8 cellular contexts compared by ENCODE assay signal in genomic region chr16:53433509-53433908, GRCh38. TPM values are rescaled to one million over a fixed set of nuclear protein-coding genes. Genes with fewer than 3 reads are reported as not detected.
A peak's percentile ranks its signal among the peaks of the same experiment; 100 is the strongest.
DNase-seq lines count a peak whose midpoint lies in the region; ATAC-seq, FAIRE-seq and TF ChIP-seq lines count a peak whose summit lies in the region.

No MANE protein-coding gene starts in this region.

- intact Hi-C loops in HepG2 (cut with micrococcal nuclease; ENCODE audit: unreplicated experiment) = no loop called here
- intact Hi-C loops in thyroid gland (cut with DNase I) = loop anchor here (10.0 kb wide), 1 partner anchor 71 kb away; the partner anchor contains the start of gene AKTIP

- peak overlapping the region; percentile 92; the same call in 1 of the 2 replicates for H3K9ac ChIP-seq in HepG2 (ENCODE audit: insufficient read depth, low read depth, low read length)

- H3K9me3 Mint-ChIP-seq in activated T-cell treated with anti-CD3 and anti-CD28 coated beads, Interleukin-2, amount 50 U/mL, for 24 hours = no peaks in the 10 kb centered on the region

- TF ChIP-seq EP300 in HepG2 (IDR thresholded peaks at IDR 0.05; ENCODE audit: low read depth in 2 of 2, low read length in 2 of 2) = no peak
- TF ChIP-seq EP300 in HepG2 (CRISPR knock-in tag; IDR thresholded peaks at IDR 0.05; ENCODE audit: borderline replicate concordance) = no peak

- BruUV-seq in HepG2 (replicated peaks; lab: Mats Ljungman, UMichigan) = no TSS peak

- peaks cover 0 to 4% of the 10 kb centered on the region in 2 experiments; a peak in 1 of 5 replicates for H3K36me3 ChIP-seq in HepG2 (replicated peaks in 1 of 2; ENCODE audit: control insufficient read depth in 1 of 2, insufficient read depth in 2 of 2, low read length in 2 of 2)
- H3K36me3 ChIP-seq in thyroid gland = no peaks in the 10 kb centered on the region

- TF ChIP-seq POLR2A in HepG2 (IDR thresholded peaks at IDR 0.05; ENCODE audit: insufficient read depth in 1 of 2, low read depth in 2 of 2, low read length in 2 of 2) (no peak), thyroid gland (IDR thresholded peaks at IDR 0.05) (peak in 1 of 2 donors; percentile 63)

- peak overlapping the region; percentile 89 for H3K4me2 ChIP-seq in HepG2 (ENCODE audit: low read depth, low read length)

- H3K27me3 Mint-ChIP-seq in activated T-cell treated with anti-CD3 and anti-CD28 coated beads, Interleukin-2, amount 50 U/mL, for 24 hours = no peaks in the 10 kb centered on the region

- peaks cover 0 to 5% of the 10 kb centered on the region in 2 experiments; a peak in 1 of 5 replicates for H3K27me3 ChIP-seq in HepG2 (ENCODE audit: control insufficient read depth in 1 of 2, insufficient read depth in 2 of 2, low read length in 2 of 2)
- no peaks in the 10 kb centered on the region for H3K27me3 ChIP-seq in thyroid gland

- H3K4me3 ChIP-seq in HepG2 (replicated peaks in 1 of 3; ENCODE audit: insufficient read depth in 1 of 3, low read depth in 2 of 3, low read length in 3 of 3) (peak overlapping the region; percentile 93 to 98 (median 94)), thyroid gland (replicated peaks in 1 of 3) (peak overlapping the region in 1 of 3 donors; percentile 98), foreskin fibroblast (ENCODE audit: low read depth in 1 of 2, low read length in 2 of 2) (no peak overlapping the region)

- no peak for TF ChIP-seq CTCF in HepG2 (CRISPR knock-in tag; IDR thresholded peaks at IDR 0.05)
- no peak for TF ChIP-seq CTCF in thyroid gland (IDR thresholded peaks at IDR 0.05)
- no peak for TF ChIP-seq CTCF in foreskin fibroblast (IDR thresholded peaks at IDR 0.05; ENCODE audit: low read depth, low read length)

- peaks cover 37% of the 10 kb centered on the region for H3K79me2 ChIP-seq in HepG2 (ENCODE audit: insufficient read depth, low read length)

- no peak for TF ChIP-seq RAD21 in HepG2 (CRISPR knock-in tag; IDR thresholded peaks at IDR 0.05)

- H3K4me1 Mint-ChIP-seq in activated T-cell treated with anti-CD3 and anti-CD28 coated beads, Interleukin-2, amount 50 U/mL, for 24 hours (ENCODE audit: low read depth) = peaks cover 39% of the 10 kb centered on the region

- WGBS in HepG2 (ENCODE audit: low lambda C conversion rate) = 89% methylated on average over 7 of the region's 7 CpGs
- 11 to 56% methylated on average over 7 of the region's 7 CpGs for WGBS in thyroid gland, 2 donors

- peaks cover 4% of the 10 kb centered on the region; the same call in 1 of the 2 replicates for H3K9me3 ChIP-seq in HepG2 (ENCODE audit: low read length)
- no peaks in the 10 kb centered on the region for H3K9me3 ChIP-seq in thyroid gland

- no peak for FAIRE-seq in HepG2 (lab: Jason Lieb, UNC)

- peak overlapping the region; percentile 91 for H3K27ac Mint-ChIP-seq in activated T-cell treated with anti-CD3 and anti-CD28 coated beads, Interleukin-2, amount 50 U/mL, for 24 hours

- peak overlapping the region; percentile 100 for H2AFZ ChIP-seq in HepG2 (ENCODE audit: low read length)

- DNase-seq in activated T-cell treated with anti-CD3 and anti-CD28 coated beads, Interleukin-2, amount 50 U/mL, for 24 hours = no peak
- DNase-seq in activated T-cell treated with anti-CD3 and anti-CD28 coated beads, Interleukin-2, amount 50 U/mL, for 48 hours = no peak
- peak; percentile 48 for DNase-seq in amniotic epithelial cell (ENCODE audit: low read depth)
- DNase-seq in HepG2 (ENCODE audit: low spot score) = no peak
- peak; percentile 80 to 84 for DNase-seq in thyroid gland
- no peak for DNase-seq in foreskin fibroblast

- no peak overlapping the region for H3K27ac ChIP-seq in HepG2 (ENCODE audit: extremely low read length, insufficient read depth, low read length)
- peak overlapping the region; percentile 95 to 98 (median 98) for H3K27ac ChIP-seq in thyroid gland

- H3K4me3 Mint-ChIP-seq in activated T-cell treated with anti-CD3 and anti-CD28 coated beads, Interleukin-2, amount 50 U/mL, for 24 hours = peak overlapping the region; percentile 90

- peaks cover 34% of the 10 kb centered on the region for H3K4me1 ChIP-seq in HepG2 (ENCODE audit: insufficient read depth, low read length)
- peaks cover 13 to 17% of the 10 kb centered on the region in 2 donors for H3K4me1 ChIP-seq in thyroid gland

- in situ Hi-C loops in HepG2 (cut with HindIII; ENCODE audit: extremely low pct_ligation_motif_present, low pct_unique_long_range_greater_than_20kb) = loop anchor here (10.0 kb wide), 1 partner anchor 379 kb away; the partner anchor contains the start of genes CHD9 and CHD9NB

- POLR2A ChIA-PET in HepG2 (lab: Yijun Ruan, JAX) = interaction anchor here (1.1 to 3.8 kb wide), 3 partner anchors 15 to 78 kb away, joined by 3 to 20 read pairs (median 4); partner anchors contain the start of gene AKTIP

- ATAC-seq in HepG2 = no peak
- ATAC-seq in GM18519 (IDR thresholded peaks at IDR 0.05; ENCODE audit: low FRiP score, unreplicated experiment) = no peak
- no peak for ATAC-seq in GM21515 (IDR thresholded peaks at IDR 0.05; ENCODE audit: unreplicated experiment)

- CTCF ChIA-PET in HepG2 (lab: Yijun Ruan, JAX; ENCODE audit: low intra/inter-chr PET ratio, low total read pairs) = no interaction called here

- H4K20me1 ChIP-seq in HepG2 (ENCODE audit: insufficient read depth, low read length) = peaks cover 9% of the 10 kb centered on the region

- peaks cover 16% of the 10 kb centered on the region for H3K36me3 Mint-ChIP-seq in activated T-cell treated with anti-CD3 and anti-CD28 coated beads, Interleukin-2, amount 50 U/mL, for 24 hours (ENCODE audit: low read depth)

TF ChIP-seq in HepG2, 621 proteins besides CTCF, POLR2A, EP300 and RAD21:
- TF ChIP-seq ZBTB33 (CRISPR knock-in tag; IDR thresholded peaks at IDR 0.05) (peak; percentile 64; the same call in 1 of the 2 replicates), ZNF607 (CRISPR knock-in tag; IDR thresholded peaks at IDR 0.05; ENCODE audit: borderline replicate concordance) (0 out of 2 replicates have a peak, but pooled peaks have one; percentile 1), TAF1 (CRISPR knock-in tag; IDR thresholded peaks at IDR 0.05) (no peak)

RNA-seq across cellular contexts. Expression of gene RBL2, which starts 0.8 kb away (rescaled TPM):
- total RNA-seq in HepG2 (2016; rRNA removed; fragmentation: Illumina TruSeq; extraction: Trizol) (35.3 and 41.2 TPM in 2 replicates), thyroid gland (100 to 1,000 TPM; 110 to 166 (median 145) TPM)
- 15.8 and 17.4 TPM in 2 replicates for total RNA-seq in HepG2 (2016; cell fraction: cytosol; rRNA removed; fragmentation: Illumina TruSeq; extraction: Trizol; ENCODE audit: low read depth)
- total RNA-seq in HepG2 (2016; cell fraction: insoluble cytoplasmic fraction; rRNA removed; fragmentation: Illumina TruSeq; extraction: Trizol) = 35.0 and 41.3 TPM in 2 replicates
- 24.6 and 30.8 TPM in 2 replicates for total RNA-seq in HepG2 (2016; cell fraction: membrane; rRNA removed; fragmentation: Illumina TruSeq; extraction: Trizol)
- total RNA-seq in HepG2 (2016; cell fraction: nucleus; rRNA removed; fragmentation: Illumina TruSeq; extraction: Trizol) = 63.6 and 68.6 TPM in 2 replicates
- 58.6 and 60.9 TPM in 2 replicates for polyA plus RNA-seq in HepG2 (2011; rRNA removed)
- polyA plus RNA-seq in HepG2 (2011; cell fraction: cytosol; rRNA removed) = 19.8 and 24.5 TPM in 2 replicates
- polyA plus RNA-seq in HepG2 (2011; cell fraction: nucleus; rRNA removed) = 142 and 145 TPM in 2 replicates
- polyA plus RNA-seq in HepG2 (2012) = 30.2 and 36.7 TPM in 2 replicates
- 1.3 TPM in 2 replicates for polyA plus RNA-seq in HepG2 (2016; cell fraction: cytosol; fragmentation: Illumina TruSeq; extraction: Trizol; ENCODE audit: low read depth)
- polyA plus RNA-seq in HepG2 (2016; cell fraction: insoluble cytoplasmic fraction; fragmentation: Illumina TruSeq; extraction: Trizol; ENCODE audit: low read depth) = 28.7 and 29.8 TPM in 2 replicates
- polyA plus RNA-seq in HepG2 (2016; cell fraction: membrane; fragmentation: Illumina TruSeq; extraction: Trizol; ENCODE audit: low read depth) = 6.9 and 7.0 TPM in 2 replicates
- 82.3 and 82.9 TPM in 2 replicates for polyA plus RNA-seq in HepG2 (2016; cell fraction: nucleus; fragmentation: Illumina TruSeq; extraction: Trizol; ENCODE audit: insufficient read depth, low read depth)
- polyA minus RNA-seq in HepG2 (2011; rRNA and poly(A)+ RNA removed; ENCODE audit: low replicate concordance) = 43.8 and 49.7 TPM in 2 replicates
- 26.5 and 29.1 TPM in 2 replicates for polyA minus RNA-seq in HepG2 (2011; cell fraction: cytosol; rRNA and poly(A)+ RNA removed)
- polyA minus RNA-seq in HepG2 (2011; cell fraction: nucleus; rRNA and poly(A)+ RNA removed) = 122 and 132 TPM in 2 replicates

Comparison
In these comparisons a context has a peak if more than half of its experiments do, and no peak if none do; other contexts are left out.
1. DNase-seq: peak in amniotic epithelial cell (single experiment) and thyroid gland (2 of 2); none in activated T-cell treated with anti-CD3 and anti-CD28 coated beads, Interleukin-2, amount 50 U/mL, for 24 hours (single experiment), activated T-cell treated with anti-CD3 and anti-CD28 coated beads, Interleukin-2, amount 50 U/mL, for 48 hours (0 of 2), HepG2 (single experiment) and foreskin fibroblast (0 of 2).
2. H3K4me3 ChIP-seq: peak in HepG2 (3 of 3); none in foreskin fibroblast (0 of 2).